ENCODE assay signal across 17 cellular contexts in genomic region chr3:194555175-194556062, GRCh38.
A peak's percentile ranks its signal among the peaks of the same experiment; 100 is the strongest.
DNase-seq lines count a peak whose midpoint lies in the region; ATAC-seq and TF ChIP-seq lines count a peak whose summit lies in the region.
"Had no signal": no experiment of that assay in that cellular context is flagged by ENCODE, and none has a peak within 500 bp of the region (broad histone marks: within the 10 kb centered on the region; RNA-seq: fewer than 3 reads in every experiment).

No MANE protein-coding gene starts in this region.

- no peaks in the 10 kb centered on the region for H3K9me3 ChIP-seq in cardiac muscle cell (ENCODE audit: low read depth)
- H3K9me3 ChIP-seq in right atrium auricular region: no peaks in the 10 kb centered on the region
- no peaks in the 10 kb centered on the region for H3K9me3 ChIP-seq in upper lobe of right lung
- H3K9me3 ChIP-seq in breast epithelium: no peaks in the 10 kb centered on the region
- H3K9me3 ChIP-seq: vagina had no signal

- TF ChIP-seq POLR2A in breast epithelium (IDR thresholded peaks at IDR 0.05): no peak

- H3K27me3 ChIP-seq in cardiac muscle cell (no peaks in the 10 kb centered on the region), right atrium auricular region (no peaks in the 10 kb centered on the region), upper lobe of right lung (no peaks in the 10 kb centered on the region), breast epithelium (no peaks in the 10 kb centered on the region)
- H3K27me3 ChIP-seq: vagina had no signal

- CTCF ChIA-PET in WTC11 (lab: Charles Lee): interaction anchor here (0.6 to 1.4 kb wide), 5 partner anchors 18 to 210 kb away, joined by 3 to 5 read pairs (median 3); no protein-coding TSS in a partner anchor

- DNase-seq in cardiac muscle cell (ENCODE audit: low read depth in 1 of 2, low spot score in 1 of 2) (no peak), cardiac septum (ENCODE audit: low spot score) (no peak), WTC11 (ENCODE audit: low spot score) (no peak), right atrium auricular region (ENCODE audit: low spot score) (no peak), upper lobe of right lung (peak; percentile 29), breast epithelium (ENCODE audit: low spot score in 2 of 2) (no peak), T-helper 1 cell (no peak), SHP77 treated with DMSO at 0.1 percent for 48 hours (lab: John Stamatoyannopoulos, UW) (no peak)
- DNase-seq: activated CD8-positive, alpha-beta memory T cell treated with anti-CD3 and anti-CD28 coated beads for 24 hours; activated naive CD8-positive, alpha-beta T cell treated with anti-CD3 and anti-CD28 coated beads, Interleukin-2, amount 10 ng/mL, durations not matched to agents 7 days and 5 days; CD8-positive, alpha-beta memory T cell; effector memory CD4-positive, alpha-beta T cell; islet precursor cell; NCI-H1092; NCI-H2171 treated with DMSO at 0.1 percent for 48 hours had no signal

- peaks cover 41% of the 10 kb centered on the region for H3K4me1 ChIP-seq in cardiac muscle cell (ENCODE audit: low read depth)
- peaks cover 0 to 34% of the 10 kb centered on the region in 2 donors for H3K4me1 ChIP-seq in right atrium auricular region
- H3K4me1 ChIP-seq in upper lobe of right lung: no peaks in the 10 kb centered on the region
- no peaks in the 10 kb centered on the region for H3K4me1 ChIP-seq in breast epithelium
- H3K4me1 ChIP-seq: vagina had no signal

- intact Hi-C loops in cardiac septum (cut with DNase I): no loop called here
- intact Hi-C loops in upper lobe of right lung (cut with DNase I): no loop called here
- intact Hi-C loops in breast epithelium (cut with DNase I; ENCODE audit: low total_unique reads): no loop called here

- H3K36me3 Mint-ChIP-seq in WTC11: no peaks in the 10 kb centered on the region
- H3K36me3 Mint-ChIP-seq: activated naive CD8-positive, alpha-beta T cell treated with anti-CD3 and anti-CD28 coated beads, Interleukin-2, amount 10 ng/mL, durations not matched to agents 7 days and 5 days; CD8-positive, alpha-beta memory T cell; memory B cell had no signal

- H3K36me3 ChIP-seq in cardiac muscle cell (no peaks in the 10 kb centered on the region), right atrium auricular region (no peaks in the 10 kb centered on the region), upper lobe of right lung (no peaks in the 10 kb centered on the region), breast epithelium (no peaks in the 10 kb centered on the region)
- H3K36me3 ChIP-seq: vagina had no signal

- H3K27ac Mint-ChIP-seq in WTC11: no peak overlapping the region
- H3K27ac Mint-ChIP-seq: memory B cell had no signal

- H3K4me3 Mint-ChIP-seq in WTC11: no peak overlapping the region

- no peaks in the 10 kb centered on the region for H3K9me3 Mint-ChIP-seq in WTC11
- H3K9me3 Mint-ChIP-seq: activated naive CD8-positive, alpha-beta T cell treated with anti-CD3 and anti-CD28 coated beads, Interleukin-2, amount 10 ng/mL, durations not matched to agents 7 days and 5 days; CD8-positive, alpha-beta memory T cell; memory B cell had no signal

- peaks cover 20% of the 10 kb centered on the region for H3K4me1 Mint-ChIP-seq in WTC11

- no peak for TF ChIP-seq CTCF in cardiac muscle cell (IDR thresholded peaks at IDR 0.05; ENCODE audit: low read depth, low read length)
- TF ChIP-seq CTCF in WTC11 (IDR thresholded peaks at IDR 0.05): no peak
- TF ChIP-seq CTCF in right atrium auricular region (IDR thresholded peaks at IDR 0.05): no peak
- no peak for TF ChIP-seq CTCF in upper lobe of right lung (IDR thresholded peaks at IDR 0.05)
- TF ChIP-seq CTCF in breast epithelium (IDR thresholded peaks at IDR 0.05): no peak

- H3K27ac ChIP-seq in cardiac muscle cell: peak overlapping the region; percentile 78
- H3K27ac ChIP-seq in right atrium auricular region: peak overlapping the region; percentile 32 to 54
- no peak overlapping the region for H3K27ac ChIP-seq in upper lobe of right lung
- no peak overlapping the region for H3K27ac ChIP-seq in breast epithelium
- H3K27ac ChIP-seq: vagina had no signal

- POLR2A ChIA-PET in WTC11 (lab: Charles Lee): no interaction called here

- H3K4me3 ChIP-seq in cardiac muscle cell: no peak overlapping the region
- H3K4me3 ChIP-seq in right atrium auricular region: no peak overlapping the region
- no peak overlapping the region for H3K4me3 ChIP-seq in upper lobe of right lung
- no peak overlapping the region for H3K4me3 ChIP-seq in breast epithelium

- H3K27me3 Mint-ChIP-seq in WTC11 (ENCODE audit: low read depth): no peaks in the 10 kb centered on the region
- H3K27me3 Mint-ChIP-seq: CD8-positive, alpha-beta memory T cell had no signal

- no peak for ATAC-seq in WTC11
- no peak for ATAC-seq in upper lobe of right lung

TF ChIP-seq in WTC11, 78 proteins besides CTCF, POLR2A, EP300 and RAD21:
- TF ChIP-seq NR2C2 (CRISPR knock-in tag; IDR thresholded peaks at IDR 0.05): no peak
- peak; percentile 50; the same call in 1 of the 2 replicates for TF ChIP-seq GABPB1 (CRISPR knock-in tag; IDR thresholded peaks at IDR 0.05)

Comparison
In these comparisons a context has a peak if more than half of its experiments do, and no peak if none do; other contexts are left out.
1. H3K27ac ChIP-seq: peak in cardiac muscle cell (single experiment) and right atrium auricular region (2 of 2); none in upper lobe of right lung (single experiment) and breast epithelium (0 of 2).